2 cellular contexts compared by ENCODE assay signal in genomic region chr6:28158318-28158717, GRCh38.
TF ChIP-seq lines count a peak whose summit lies in the region.

No MANE protein-coding gene starts in this region.

TF ChIP-seq in HepG2, 621 proteins besides CTCF, POLR2A, EP300 and RAD21:
- TF ChIP-seq ZNF367 (CRISPR knock-in tag; IDR thresholded peaks at IDR 0.05; ENCODE audit: borderline replicate concordance) = no peak
- no peak for TF ChIP-seq NR0B2 (CRISPR knock-in tag; IDR thresholded peaks at IDR 0.05)
- no peak for TF ChIP-seq ATF6 (CRISPR knock-in tag; conservative IDR thresholded peaks at IDR 0.05)
- TF ChIP-seq CEBPB (IDR thresholded peaks at IDR 0.05; ENCODE audit: borderline replicate concordance, low read depth, low read length) = peak; percentile 75
- TF ChIP-seq ZNF737 (CRISPR knock-in tag; IDR thresholded peaks at IDR 0.05; ENCODE audit: borderline replicate concordance) = no peak

TF ChIP-seq in K562, 482 proteins besides CTCF, POLR2A, EP300 and RAD21:
- no peak for TF ChIP-seq E2F3 (CRISPR knock-in tag; IDR thresholded peaks at IDR 0.05)
- TF ChIP-seq CEBPB (tag; IDR thresholded peaks at IDR 0.05) = peak; percentile 71
- no peak for TF ChIP-seq CEBPG (CRISPR knock-in tag; IDR thresholded peaks at IDR 0.05)
- peak; percentile 44 to 66 for TF ChIP-seq CEBPG (tag; conservative IDR thresholded peaks at IDR 0.05 in 1 of 2, IDR thresholded peaks at IDR 0.05 in 1 of 2)
- TF ChIP-seq IFI16 (CRISPR knock-in tag; IDR thresholded peaks at IDR 0.05) = no peak
- no peak for TF ChIP-seq CBX5 (IDR thresholded peaks at IDR 0.05; ENCODE audit: borderline replicate concordance, low read depth)
TF ChIP-seq in K562: peak in this region for 2.
